9 cellular contexts compared by ENCODE assay signal in the genomic region with DNA sequence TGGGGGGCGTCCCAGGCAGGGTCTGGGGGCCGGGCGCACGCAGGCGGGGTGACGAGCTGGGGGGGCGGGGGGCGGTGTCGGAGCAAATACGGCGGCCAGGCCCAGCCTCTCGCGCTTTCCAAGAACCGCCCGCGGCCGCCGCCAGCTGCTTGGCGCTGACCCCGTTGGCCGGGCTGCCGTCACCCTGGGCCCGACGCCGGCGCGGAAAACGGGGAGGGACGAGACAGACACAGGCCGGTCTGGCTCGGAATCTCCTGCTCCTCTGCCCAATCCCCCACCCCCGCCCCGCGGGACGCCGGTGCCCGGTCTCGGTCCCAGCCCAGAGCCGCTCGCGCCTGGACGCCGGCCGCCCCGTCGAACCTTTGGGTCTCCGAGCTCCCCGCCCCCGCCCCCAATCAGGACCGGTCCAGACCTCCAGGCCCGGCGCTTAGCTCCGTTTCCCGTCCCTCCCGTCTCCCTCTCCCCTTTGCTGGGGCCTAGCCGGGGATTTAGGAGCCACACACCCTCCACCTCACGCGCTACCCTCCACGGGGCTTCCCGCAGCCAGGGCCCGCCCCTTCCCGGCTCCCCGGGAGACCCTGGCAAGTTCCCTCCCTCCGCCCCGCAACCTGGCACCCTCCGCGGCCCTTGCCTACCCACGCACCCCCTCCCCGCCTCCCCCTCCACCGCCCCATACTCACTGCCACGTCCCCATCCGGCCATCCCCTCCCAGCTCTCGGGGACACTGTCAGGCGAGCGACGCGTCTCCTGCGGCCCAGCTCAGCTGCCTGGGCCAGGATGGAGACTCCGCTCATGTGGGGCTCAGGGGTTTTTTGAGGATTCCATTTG. TPM values are rescaled to one million over a fixed set of nuclear protein-coding genes. Genes with fewer than 3 reads are reported as not detected.
DNase-seq lines count a peak whose midpoint lies in the region; ATAC-seq and TF ChIP-seq lines count a peak whose summit lies in the region.
"Had no signal": no experiment of that assay in that cellular context is flagged by ENCODE, and none has a peak within 500 bp of the region (broad histone marks: within the 10 kb centered on the region; RNA-seq: fewer than 3 reads in every experiment).

No MANE protein-coding gene starts in this region.

- TF ChIP-seq CTCF in esophagus squamous epithelium (IDR thresholded peaks at IDR 0.05) = no peak

- H3K4me2 ChIP-seq in BLaER1 treated with 17β-estradiol and CSF1 and Interleukin-3, amounts not matched to agents 10 nM and 100 nM = peak overlapping the region; percentile 78 to 95 (median 86)

- peak overlapping the region in 5 of 11 experiments; percentile 35 to 74 (median 73); a peak in 8 of 22 replicates for H3K27ac ChIP-seq in BLaER1 treated with 17β-estradiol and CSF1 and Interleukin-3, amounts not matched to agents 10 nM and 100 nM
- peak overlapping the region; percentile 66 to 90 (median 78) for H3K27ac ChIP-seq in esophagus squamous epithelium

- peak overlapping the region in 5 of 11 experiments; percentile 50 to 79 (median 74); a peak in 10 of 22 replicates for H3K9ac ChIP-seq in BLaER1 treated with 17β-estradiol and CSF1 and Interleukin-3, amounts not matched to agents 10 nM and 100 nM
- H3K9ac ChIP-seq in NT2/D1 (ENCODE audit: insufficient read length, low read depth) (peak overlapping the region; percentile 64), mucosa of stomach (ENCODE audit: low read length) (peak overlapping the region; percentile 15)

- H4K20me1 ChIP-seq in BLaER1 treated with 17β-estradiol and CSF1 and Interleukin-3, amounts not matched to agents 10 nM and 100 nM = peaks cover 0 to 35% (median 6%) of the 10 kb centered on the region in 11 experiments; a peak in 8 of 22 replicates

- H3K9me3 ChIP-seq in BLaER1 treated with 17β-estradiol and CSF1 and Interleukin-3, amounts not matched to agents 10 nM and 100 nM (replicated peaks in 1 of 11) = no peaks in the 10 kb centered on the region
- H3K9me3 ChIP-seq in NT2/D1 (ENCODE audit: insufficient read depth, low read length) = no peaks in the 10 kb centered on the region
- H3K9me3 ChIP-seq in esophagus squamous epithelium = no peaks in the 10 kb centered on the region
- H3K9me3 ChIP-seq in mucosa of stomach (ENCODE audit: control insufficient read depth, low read length) = no peaks in the 10 kb centered on the region

- 12% methylated on average over 18 of the region's 79 CpGs; no CpG with 5 or more reads in 1 of the 2 donors for WGBS in esophagus squamous epithelium, 2 donors

- no peak for DNase-seq in NT2/D1 (ENCODE audit: low read depth, low spot score)
- DNase-seq in esophagus squamous epithelium (lab: John Stamatoyannopoulos, UW) = no peak
- no peak for DNase-seq in SK-N-DZ (ENCODE audit: low spot score)
- DNase-seq in NCI-H1417 treated with DMSO at 0.1 percent for 48 hours (lab: John Stamatoyannopoulos, UW) = no peak
- DNase-seq: cortex of kidney had no signal

- peaks cover 15 to 40% (median 34%) of the 10 kb centered on the region in 10 experiments for H3K4me1 ChIP-seq in BLaER1 treated with 17β-estradiol and CSF1 and Interleukin-3, amounts not matched to agents 10 nM and 100 nM
- H3K4me1 ChIP-seq in NT2/D1 (ENCODE audit: insufficient read depth, insufficient read length) (no peaks in the 10 kb centered on the region), esophagus squamous epithelium (peaks cover 21 to 60% (median 31%) of the 10 kb centered on the region in 3 donors), mucosa of stomach (ENCODE audit: control insufficient read depth, insufficient read depth, low read length) (peaks cover 12% of the 10 kb centered on the region)

- ATAC-seq in HG02870 (IDR thresholded peaks at IDR 0.05; ENCODE audit: unreplicated experiment) = no peak
- no peak for ATAC-seq in GM18861 (IDR thresholded peaks at IDR 0.05; ENCODE audit: unreplicated experiment)

- peaks cover 21 to 42% (median 22%) of the 10 kb centered on the region in 11 experiments for H3K27me3 ChIP-seq in BLaER1 treated with 17β-estradiol and CSF1 and Interleukin-3, amounts not matched to agents 10 nM and 100 nM
- H3K27me3 ChIP-seq in NT2/D1 (ENCODE audit: insufficient read depth, insufficient read length) = no peaks in the 10 kb centered on the region
- peaks cover 0 to 38% (median 10%) of the 10 kb centered on the region in 4 donors for H3K27me3 ChIP-seq in esophagus squamous epithelium
- peaks cover 14% of the 10 kb centered on the region for H3K27me3 ChIP-seq in mucosa of stomach (ENCODE audit: control insufficient read depth, insufficient read depth, low read length)

- peak overlapping the region in 9 of 10 experiments; percentile 38 to 61 (median 49); a peak in 14 of 20 replicates for H3K4me3 ChIP-seq in BLaER1 treated with 17β-estradiol and CSF1 and Interleukin-3, amounts not matched to agents 10 nM and 100 nM
- H3K4me3 ChIP-seq in NT2/D1 (ENCODE audit: insufficient read length, low read depth) (no peak overlapping the region), esophagus squamous epithelium (peak overlapping the region; percentile 16 to 63 (median 36)), mucosa of stomach (ENCODE audit: low read length) (no peak overlapping the region)

- no peaks in the 10 kb centered on the region; a peak in 2 of 22 replicates for H3K36me3 ChIP-seq in BLaER1 treated with 17β-estradiol and CSF1 and Interleukin-3, amounts not matched to agents 10 nM and 100 nM
- H3K36me3 ChIP-seq in NT2/D1 (ENCODE audit: insufficient read depth, insufficient read length, low read length) (peaks cover 16% of the 10 kb centered on the region), esophagus squamous epithelium (peaks cover 0 to 5% (median 0%) of the 10 kb centered on the region in 3 donors), mucosa of stomach (ENCODE audit: control insufficient read depth, insufficient read depth, low read length) (no peaks in the 10 kb centered on the region)

- intact Hi-C loops in esophagus squamous epithelium (cut with DNase I) = no loop called here

- TF ChIP-seq POLR2A in esophagus squamous epithelium (IDR thresholded peaks at IDR 0.05) = no peak

RNA-seq across cellular contexts. Expression of a gene that starts 0.8 kb away (rescaled TPM):
- 1 to 10 TPM in 3 of 4 donors, under 1 TPM in 1; 0.49 to 7.6 (median 2.7) TPM for total RNA-seq in esophagus squamous epithelium
- polyA plus RNA-seq in SK-N-DZ (2014; cell fraction: cytosol; rRNA removed) = 0.24 and 0.73 TPM in 2 replicates
- polyA plus RNA-seq in SK-N-DZ (2014; cell fraction: nucleus; rRNA removed) = 12.9 and 25.9 TPM in 2 replicates

RNA-seq across cellular contexts. Expression of a gene that starts 15.9 kb away (rescaled TPM):
- total RNA-seq in esophagus squamous epithelium = 10 to 100 TPM; 80.0 to 99.8 (median 96.6) TPM
- polyA plus RNA-seq in SK-N-DZ (2014; cell fraction: cytosol; rRNA removed) = 11.4 and 23.4 TPM in 2 replicates
- polyA plus RNA-seq in SK-N-DZ (2014; cell fraction: nucleus; rRNA removed) = 256 and 330 TPM in 2 replicates

RNA-seq across cellular contexts. Expression of a gene that starts 27.6 kb away (rescaled TPM):
- total RNA-seq in esophagus squamous epithelium = 10 to 100 TPM; 10.1 to 17.2 (median 13.7) TPM
- 10.4 and 13.4 TPM in 2 replicates for polyA plus RNA-seq in SK-N-DZ (2014; cell fraction: cytosol; rRNA removed)
- 21.3 and 39.4 TPM in 2 replicates for polyA plus RNA-seq in SK-N-DZ (2014; cell fraction: nucleus; rRNA removed)

RNA-seq across cellular contexts. Expression of a gene that starts 31.2 kb away (rescaled TPM):
- total RNA-seq in esophagus squamous epithelium = 10 to 100 TPM in 1 of 4 donors, 1 to 10 TPM in 3; 5.8 to 15.6 (median 7.9) TPM
- 8.9 and 9.8 TPM in 2 replicates for polyA plus RNA-seq in SK-N-DZ (2014; cell fraction: cytosol; rRNA removed)
- 2.3 and 3.7 TPM in 2 replicates for polyA plus RNA-seq in SK-N-DZ (2014; cell fraction: nucleus; rRNA removed)

RNA-seq across cellular contexts. Expression of a gene that starts 56.5 kb away (rescaled TPM):
- total RNA-seq in esophagus squamous epithelium = 100 to 1,000 TPM in 3 of 4 donors, 10 to 100 TPM in 1; 98.4 to 125 (median 124) TPM
- 44.7 and 45.3 TPM in 2 replicates for polyA plus RNA-seq in SK-N-DZ (2014; cell fraction: cytosol; rRNA removed)
- 42.9 and 49.5 TPM in 2 replicates for polyA plus RNA-seq in SK-N-DZ (2014; cell fraction: nucleus; rRNA removed)

Comparison
In these comparisons a context has a peak if more than half of its experiments do, and no peak if none do; other contexts are left out.
1. H3K4me3 ChIP-seq: peak in BLaER1 treated with 17β-estradiol and CSF1 and Interleukin-3, amounts not matched to agents 10 nM and 100 nM (9 of 10) and esophagus squamous epithelium (4 of 4); none in NT2/D1 (single experiment) and mucosa of stomach (single experiment).